ENCODE assay signal across 1 cellular context in genomic region chr10:97134983-97135382, GRCh38.
TF ChIP-seq lines count a peak whose summit lies in the region.

No MANE protein-coding gene starts in this region.

TF ChIP-seq in GM12878, 131 proteins besides CTCF, POLR2A, EP300 and RAD21 (continued from another document):
- no peak for TF ChIP-seq IRF3 (IDR thresholded peaks at IDR 0.05)
- no peak for TF ChIP-seq SIN3A (IDR thresholded peaks at IDR 0.05; ENCODE audit: low read depth, low read length)
- no peak for TF ChIP-seq SRF (IDR thresholded peaks at IDR 0.05; ENCODE audit: low read depth in 2 of 2, low read length in 2 of 2)
- no peak for TF ChIP-seq LARP7 (IDR thresholded peaks at IDR 0.05)
- no peak for TF ChIP-seq MEF2A (IDR thresholded peaks at IDR 0.05; ENCODE audit: insufficient read depth, low read depth, low read length)
- no peak for TF ChIP-seq TAF1 (IDR thresholded peaks at IDR 0.05; ENCODE audit: borderline replicate concordance, low read depth, low read length)
- no peak for TF ChIP-seq EED (IDR thresholded peaks at IDR 0.05; ENCODE audit: low read depth)
- no peak for TF ChIP-seq ZNF24 (IDR thresholded peaks at IDR 0.05)
- no peak for TF ChIP-seq ZNF207 (IDR thresholded peaks at IDR 0.05; ENCODE audit: borderline replicate concordance)
- no peak for TF ChIP-seq PAX5 (IDR thresholded peaks at IDR 0.05; ENCODE audit: borderline replicate concordance, low read depth, low read length)
- TF ChIP-seq BCL3 (IDR thresholded peaks at IDR 0.05; ENCODE audit: borderline replicate concordance, insufficient read depth, low read depth, low read length, poor library complexity, severe bottlenecking): no peak
- TF ChIP-seq CEBPB (IDR thresholded peaks at IDR 0.05; ENCODE audit: borderline replicate concordance in 1 of 2, low read depth in 2 of 2, low read length in 2 of 2): no peak
- TF ChIP-seq GATAD2B (conservative IDR thresholded peaks at IDR 0.05; ENCODE audit: low read depth): no peak
- TF ChIP-seq STAT1 (conservative IDR thresholded peaks at IDR 0.05): no peak
- no peak for TF ChIP-seq RCOR1 (conservative IDR thresholded peaks at IDR 0.05; ENCODE audit: low read depth, low read length)
